Comparison of ENCODE assay signal across 20 cellular contexts in genomic region chr7:51352174-51353145, GRCh38. TPM values are rescaled to one million over a fixed set of nuclear protein-coding genes. Genes with fewer than 3 reads are reported as not detected.
A peak's percentile ranks its signal among the peaks of the same experiment; 100 is the strongest.
DNase-seq lines count a peak whose midpoint lies in the region; ATAC-seq and TF ChIP-seq lines count a peak whose summit lies in the region.
"Had no signal": no experiment of that assay in that cellular context is flagged by ENCODE, and none has a peak within 500 bp of the region (broad histone marks: within the 10 kb centered on the region; RNA-seq: fewer than 3 reads in every experiment).

No MANE protein-coding gene starts in this region.

- TF ChIP-seq CTCF in suprapubic skin (IDR thresholded peaks at IDR 0.05): no peak

- H3K4me1 ChIP-seq in right cardiac atrium (ENCODE audit: control insufficient read depth, insufficient read depth, low read length) (peaks cover 2% of the 10 kb centered on the region), suprapubic skin (no peaks in the 10 kb centered on the region)
- H3K4me1 ChIP-seq: left lung, thyroid gland had no signal

- peak; percentile 66 to 78 for ATAC-seq in right cardiac atrium
- ATAC-seq: activated CD8-positive, alpha-beta memory T cell treated with anti-CD3 and anti-CD28 coated beads, Interleukin-2, amount 10 ng/mL, durations not matched to agents 7 days and 5 days; effector memory CD8-positive, alpha-beta T cell; left lung had no signal

- intact Hi-C loops in right cardiac atrium (cut with DNase I) (loop anchor here in 1 of 4 donors (10.0 kb wide), 1 partner anchor 58 kb away; no protein-coding TSS in a partner anchor), cardiac septum (cut with DNase I) (no loop called here)

- H3K27me3 ChIP-seq in right cardiac atrium (ENCODE audit: control insufficient read depth, insufficient read depth): no peaks in the 10 kb centered on the region
- H3K27me3 ChIP-seq in suprapubic skin: no peaks in the 10 kb centered on the region
- H3K27me3 ChIP-seq: left lung, thyroid gland had no signal

- DNase-seq in right cardiac atrium: no peak
- no peak for DNase-seq in cardiac septum (ENCODE audit: low spot score)
- peak; percentile 72 to 78 for DNase-seq in NCI-H526 (lab: John Stamatoyannopoulos, UW)
- DNase-seq in foreskin melanocyte: peak; percentile 69
- DNase-seq in suprapubic skin (ENCODE audit: low spot score in 2 of 2): no peak
- no peak for DNase-seq in NCI-H524 treated with DMSO at 0.1 percent for 48 hours (lab: John Stamatoyannopoulos, UW)
- DNase-seq in stimulated activated CD4-positive, alpha-beta T cell treated with anti-CD3 and anti-CD28 coated beads, Interleukin-2, amount 100 ng/mL, for 48 hours: no peak
- no peak for DNase-seq in DMS153 (lab: John Stamatoyannopoulos, UW)
- DNase-seq: activated CD4-positive, alpha-beta T cell treated with anti-CD3 and anti-CD28 coated beads for 1 hour; activated CD8-positive, alpha-beta memory T cell treated with anti-CD3 and anti-CD28 coated beads, Interleukin-2, amount 10 ng/mL, durations not matched to agents 7 days and 5 days; activated effector memory CD4-positive, alpha-beta T cell treated with Interleukin-2 at 50 U/mL for 16 hours; amniotic stem cell; effector memory CD8-positive, alpha-beta T cell; left lung; NCI-H1048; posterior cingulate gyrus; SIG-M5; T-helper 2 cell; thyroid gland had no signal

- 42% methylated on average over 10 of the region's 10 CpGs for whole genome bisulfite sequencing in right cardiac atrium
- 80% methylated on average over 10 of the region's 10 CpGs for WGBS in suprapubic skin

- TF ChIP-seq POLR2A in suprapubic skin (IDR thresholded peaks at IDR 0.05): no peak

- H3K36me3 ChIP-seq in suprapubic skin: no peaks in the 10 kb centered on the region
- H3K36me3 ChIP-seq: left lung, thyroid gland had no signal

- no peaks in the 10 kb centered on the region for H3K9me3 ChIP-seq in right cardiac atrium (ENCODE audit: control insufficient read depth, low read length)
- peaks cover 4% of the 10 kb centered on the region for H3K9me3 ChIP-seq in suprapubic skin
- H3K9me3 ChIP-seq: left lung, thyroid gland had no signal

- no peak for TF ChIP-seq EP300 in suprapubic skin (IDR thresholded peaks at IDR 0.05)

- no peak overlapping the region for H3K4me3 ChIP-seq in right cardiac atrium (ENCODE audit: low read length)
- H3K4me3 ChIP-seq in suprapubic skin: no peak overlapping the region
- H3K4me3 ChIP-seq: left lung, thyroid gland had no signal

- peak overlapping the region; percentile 72 for H3K27ac ChIP-seq in right cardiac atrium (ENCODE audit: low read length)
- H3K27ac ChIP-seq in suprapubic skin: peak overlapping the region; percentile 15
- H3K27ac ChIP-seq: HL-60, left lung, thyroid gland had no signal

RNA-seq across cellular contexts. Expression of gene COBL, which starts 35.9 kb away (rescaled TPM):
- 10 to 100 TPM; 45.9 to 56.5 (median 54.7) TPM for total RNA-seq in right cardiac atrium
- 27.0 TPM for polyA plus RNA-seq in right cardiac atrium
- total RNA-seq in cardiac septum: 109 TPM
- total RNA-seq in suprapubic skin: 100 to 1,000 TPM in 1 of 4 donors, 10 to 100 TPM in 3; 50.2 to 156 (median 65.1) TPM
- total RNA-seq: activated CD8-positive, alpha-beta memory T cell treated with anti-CD3 and anti-CD28 coated beads, Interleukin-2, amount 10 ng/mL, durations not matched to agents 7 days and 5 days had no signal

Comparison
In these comparisons a context has a peak if more than half of its experiments do, and no peak if none do; other contexts are left out.
1. DNase-seq: peak in NCI-H526 (2 of 2) and foreskin melanocyte (single experiment); none in right cardiac atrium (0 of 3), cardiac septum (single experiment), suprapubic skin (0 of 2), NCI-H524 treated with DMSO at 0.1 percent for 48 hours (single experiment), stimulated activated CD4-positive, alpha-beta T cell treated with anti-CD3 and anti-CD28 coated beads, Interleukin-2, amount 100 ng/mL, for 48 hours (0 of 2) and DMS153 (single experiment).